ENCODE assay signal across 19 cellular contexts in the genomic region with DNA sequence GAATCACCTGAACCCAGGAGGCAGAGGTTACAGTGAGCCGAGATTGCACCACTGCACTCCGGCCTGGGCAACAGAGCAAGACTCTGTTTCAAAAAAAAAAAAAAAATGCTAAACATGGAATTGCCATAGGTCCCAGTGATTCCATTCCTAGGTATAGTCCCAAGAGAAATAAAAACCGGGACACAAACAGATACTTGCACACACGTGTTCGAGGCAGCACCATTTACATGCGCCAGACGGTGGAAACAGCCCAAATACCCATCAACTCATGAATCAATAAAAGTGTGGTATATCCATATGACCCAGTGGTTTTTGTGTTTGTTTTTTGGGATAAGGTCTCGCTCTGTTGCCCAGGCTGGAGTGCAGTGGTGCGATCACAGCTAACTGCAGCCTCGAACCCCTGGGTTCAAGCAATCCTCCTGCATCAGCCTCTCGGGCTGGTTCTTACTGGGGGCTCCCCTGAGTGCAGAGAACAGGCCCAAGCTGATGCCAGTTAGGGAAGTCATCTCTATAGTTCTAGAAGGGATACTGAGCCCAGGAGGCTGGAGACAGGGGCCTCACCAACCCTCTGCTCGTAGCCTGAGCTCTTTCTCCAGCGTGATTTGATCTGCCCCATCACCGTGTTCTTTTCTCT. TPM values are rescaled to one million over a fixed set of nuclear protein-coding genes. Genes with fewer than 3 reads are reported as not detected.
DNase-seq lines count a peak whose midpoint lies in the region; ATAC-seq and TF ChIP-seq lines count a peak whose summit lies in the region.
"Had no signal": no experiment of that assay in that cellular context is flagged by ENCODE, and none has a peak within 500 bp of the region (broad histone marks: within the 10 kb centered on the region; RNA-seq: fewer than 3 reads in every experiment).

No MANE protein-coding gene starts in this region.

- H2AK5ac ChIP-seq in IMR-90 (ENCODE audit: low read depth, low read length) (peak overlapping the region; percentile 50; the same call in 1 of the 2 replicates), mesenchymal stem cell (ENCODE audit: low read length, severe bottlenecking) (no peak overlapping the region)

- no peaks in the 10 kb centered on the region for H3K27me3 ChIP-seq in left ventricle myocardium inferior (ENCODE audit: low read depth)
- H3K27me3 ChIP-seq in IMR-90 (ENCODE audit: control insufficient read depth, insufficient read depth, low read length) = no peaks in the 10 kb centered on the region
- no peaks in the 10 kb centered on the region for H3K27me3 ChIP-seq in mesenchymal stem cell (ENCODE audit: control insufficient read depth in 1 of 2, insufficient read depth in 1 of 2, low read length in 2 of 2)
- no peaks in the 10 kb centered on the region for H3K27me3 ChIP-seq in suprapubic skin
- H3K27me3 ChIP-seq: BLaER1 treated with 17β-estradiol and CSF1 and Interleukin-3, amounts not matched to agents 10 nM and 100 nM; MG63; SJCRH30 had no signal

- peak overlapping the region; percentile 31; the same call in 1 of the 2 replicates for H4K91ac ChIP-seq in IMR-90 (ENCODE audit: insufficient read depth, low read depth, low read length)
- no peak overlapping the region for H4K91ac ChIP-seq in mesenchymal stem cell (ENCODE audit: low read length)

- 100% methylated on average over 3 of the region's 14 CpGs; no CpG with 5 or more reads in 1 of the 2 experiments for WGBS in IMR-90 (ENCODE audit: extremely low coverage in 2 of 2, insufficient read length in 1 of 2), 2 experiments
- WGBS in mesenchymal stem cell = 95% methylated on average over 11 of the region's 14 CpGs
- WGBS in suprapubic skin = 92% methylated on average over 14 of the region's 14 CpGs

- no peak overlapping the region for H2BK12ac ChIP-seq in mesenchymal stem cell (ENCODE audit: low read length in 2 of 2)

- peaks cover 5% of the 10 kb centered on the region; the same call in 1 of the 2 replicates for H3K9me1 ChIP-seq in IMR-90 (ENCODE audit: insufficient read depth, low read length)

- no peak for TF ChIP-seq EP300 in suprapubic skin (IDR thresholded peaks at IDR 0.05)

- no peak overlapping the region for H4K5ac ChIP-seq in IMR-90 (ENCODE audit: low read depth, low read length)

- H2BK15ac ChIP-seq in IMR-90 (ENCODE audit: low read depth, low read length) = no peak overlapping the region; the same call in 2 of the 3 replicates
- H2BK15ac ChIP-seq in mesenchymal stem cell (ENCODE audit: low read depth, poor library complexity, severe bottlenecking) = no peak overlapping the region

- H3K79me1 ChIP-seq in IMR-90 (ENCODE audit: low read depth in 1 of 2, low read length in 2 of 2) (peaks cover 0 to 2% of the 10 kb centered on the region in 2 experiments; a peak in 3 of 4 replicates), mesenchymal stem cell (replicated peaks; ENCODE audit: low read length, poor library complexity, severe bottlenecking) (no peaks in the 10 kb centered on the region)

- H3K4ac ChIP-seq in IMR-90 (ENCODE audit: low read depth, low read length) (peak overlapping the region; percentile 55; the same call in 1 of the 2 replicates), mesenchymal stem cell (ENCODE audit: low read depth in 1 of 2, low read length in 2 of 2) (no peak overlapping the region)

- no peak for TF ChIP-seq CTCF in left ventricle myocardium inferior (IDR thresholded peaks at IDR 0.05; ENCODE audit: borderline replicate concordance)
- no peak for TF ChIP-seq CTCF in IMR-90 (conservative IDR thresholded peaks at IDR 0.05; ENCODE audit: low read depth, low read length)
- TF ChIP-seq CTCF in suprapubic skin (IDR thresholded peaks at IDR 0.05) = no peak

- H3K4me3 ChIP-seq in left ventricle myocardium inferior = no peak overlapping the region
- H3K4me3 ChIP-seq in IMR-90 (ENCODE audit: insufficient read depth, low read depth, low read length) = no peak overlapping the region
- H3K4me3 ChIP-seq in mesenchymal stem cell (ENCODE audit: insufficient read depth in 1 of 2, low read depth in 1 of 2, low read length in 2 of 2) = no peak overlapping the region
- no peak overlapping the region for H3K4me3 ChIP-seq in suprapubic skin
- H3K4me3 ChIP-seq: BLaER1 treated with 17β-estradiol and CSF1 and Interleukin-3, amounts not matched to agents 10 nM and 100 nM; MG63; SJCRH30 had no signal

- H3K9me3 ChIP-seq in left ventricle myocardium inferior (replicated peaks) (no peaks in the 10 kb centered on the region), IMR-90 (ENCODE audit: control insufficient read depth, insufficient read depth, low read length) (no peaks in the 10 kb centered on the region), mesenchymal stem cell (ENCODE audit: control insufficient read depth, low read length) (no peaks in the 10 kb centered on the region), suprapubic skin (no peaks in the 10 kb centered on the region)
- H3K9me3 ChIP-seq: BLaER1 treated with 17β-estradiol and CSF1 and Interleukin-3, amounts not matched to agents 10 nM and 100 nM; MG63; SJCRH30 had no signal

- no peak overlapping the region for H4K8ac ChIP-seq in IMR-90 (ENCODE audit: low read depth in 2 of 2, low read length in 2 of 2)
- no peak overlapping the region for H4K8ac ChIP-seq in mesenchymal stem cell (ENCODE audit: low read length)

- H3K56ac ChIP-seq in IMR-90 (ENCODE audit: extremely low read depth, insufficient read depth, low read length) = no peak overlapping the region

- H3K4me1 ChIP-seq in left ventricle myocardium inferior (peaks cover 30% of the 10 kb centered on the region), IMR-90 (ENCODE audit: control insufficient read depth, insufficient read depth, low read length) (peaks cover 9% of the 10 kb centered on the region), mesenchymal stem cell (ENCODE audit: control insufficient read depth, insufficient read depth, low read depth, low read length) (peaks cover 20% of the 10 kb centered on the region), suprapubic skin (peaks cover 21% of the 10 kb centered on the region)

- H2AFZ ChIP-seq in IMR-90 (replicated peaks; ENCODE audit: low read length, poor library complexity) (no peak overlapping the region), mesenchymal stem cell (ENCODE audit: low read depth, low read length) (no peak overlapping the region)

- H2BK120ac ChIP-seq in IMR-90 (ENCODE audit: low read depth, low read length) = peak overlapping the region; percentile 48
- H2BK120ac ChIP-seq in mesenchymal stem cell (ENCODE audit: low read depth, low read length) = no peak overlapping the region

- H3K9ac ChIP-seq in IMR-90 (ENCODE audit: low read depth, low read length) (no peak overlapping the region), mesenchymal stem cell (ENCODE audit: low read length) (no peak overlapping the region)
- H3K9ac ChIP-seq: BLaER1 treated with 17β-estradiol and CSF1 and Interleukin-3, amounts not matched to agents 10 nM and 100 nM had no signal

- no peak for DNase-seq in left ventricle myocardium inferior
- DNase-seq in Right ventricle myocardium inferior (ENCODE audit: missing footprints) = no peak
- no peak for DNase-seq in IMR-90
- DNase-seq in mesenchymal stem cell = peak; percentile 58
- DNase-seq in activated CD4-positive, alpha-beta T cell treated with anti-CD3 and anti-CD28 coated beads, Interleukin-2, amount 50 U/mL, for 4 hours = no peak
- no peak for DNase-seq in NCI-H1048 (lab: John Stamatoyannopoulos, UW)
- DNase-seq in AG08396 (ENCODE audit: low spot score) = no peak
- DNase-seq in suprapubic skin (ENCODE audit: low spot score in 2 of 2) = no peak
- DNase-seq: 8988T; KG1; MG63; NCI-H2029; NCI-H446; NCI-H524 treated with DMSO at 0.1 percent for 48 hours; NCI-H82; NK-92 treated with Interleukin-12 subunit alpha and Interleukin-12 subunit beta, amount 100 ng/mL, for 24 hours; PC-3; SJCRH30 had no signal

- CTCF ChIA-PET in IMR-90 (lab: Yijun Ruan, JAX) = no interaction called here

- no peak overlapping the region for H2BK5ac ChIP-seq in IMR-90 (ENCODE audit: low read depth, low read length, poor library complexity, severe bottlenecking)
- no peak overlapping the region for H2BK5ac ChIP-seq in mesenchymal stem cell (ENCODE audit: low read depth, low read length, poor library complexity, severe bottlenecking)

- intact Hi-C loops in left ventricle myocardium inferior (cut with micrococcal nuclease) = no loop called here
- intact Hi-C loops in Right ventricle myocardium inferior (cut with DNase I) = no loop called here
- intact Hi-C loops in IMR-90 (cut with micrococcal nuclease) = no loop called here

- no peak overlapping the region for H2BK20ac ChIP-seq in IMR-90 (ENCODE audit: low read depth, low read length)

- POLR2A ChIA-PET in IMR-90 (lab: Charles Lee; ENCODE audit: unreplicated experiment) = no interaction called here

- H3K36me3 ChIP-seq in left ventricle myocardium inferior (peaks cover 8% of the 10 kb centered on the region), IMR-90 (ENCODE audit: control insufficient read depth, insufficient read depth, low read length) (no peaks in the 10 kb centered on the region), mesenchymal stem cell (ENCODE audit: control insufficient read depth in 1 of 2, insufficient read depth in 2 of 2, low read depth in 1 of 2, low read length in 2 of 2) (peaks cover 0 to 4% of the 10 kb centered on the region in 2 experiments), suprapubic skin (no peaks in the 10 kb centered on the region)
- H3K36me3 ChIP-seq: SJCRH30 had no signal

- peak; percentile 86 for TF ChIP-seq POLR2A in IMR-90 (IDR thresholded peaks at IDR 0.05; ENCODE audit: low read depth, low read length)
- TF ChIP-seq POLR2A in suprapubic skin (IDR thresholded peaks at IDR 0.05) = no peak

- H3K18ac ChIP-seq in IMR-90 (ENCODE audit: low read depth, low read length) = no peak overlapping the region
- no peak overlapping the region for H3K18ac ChIP-seq in mesenchymal stem cell (ENCODE audit: low read depth in 1 of 2, low read length in 2 of 2)

- BruUV-seq in IMR-90 (replicated peaks; lab: Mats Ljungman, UMichigan) = no TSS peak

- ATAC-seq in Right ventricle myocardium inferior (no peak), IMR-90 (ENCODE audit: low read depth) (no peak)
- ATAC-seq: PC-3 had no signal

- H3K23ac ChIP-seq in IMR-90 (ENCODE audit: low read depth, low read length) (no peak overlapping the region), mesenchymal stem cell (ENCODE audit: low read length in 2 of 2) (no peak overlapping the region)

- H3K14ac ChIP-seq in IMR-90 (replicated peaks; ENCODE audit: low read depth, low read length) (no peak overlapping the region), mesenchymal stem cell (ENCODE audit: low read length in 2 of 2) (no peak overlapping the region)

- dilution Hi-C loops in IMR-90 (cut with HindIII; ENCODE audit: low sequenced_read_pairs, unreplicated experiment) = no loop called here

- in situ Hi-C loops in IMR-90 (cut with MboI; ENCODE audit: low sequenced_read_pairs) = no loop called here

- H2AK9ac ChIP-seq in IMR-90 (replicated peaks; ENCODE audit: low read depth, low read length, poor library complexity) = no peak overlapping the region

- H3K4me2 ChIP-seq in IMR-90 (ENCODE audit: low read depth, low read length) = no peak overlapping the region
- no peak overlapping the region for H3K4me2 ChIP-seq in mesenchymal stem cell (ENCODE audit: low read length, poor library complexity, severe bottlenecking)

- H4K20me1 ChIP-seq in IMR-90 (ENCODE audit: insufficient read depth, low read length) = peaks cover 12% of the 10 kb centered on the region

- no peak for TF ChIP-seq RAD21 in IMR-90 (IDR thresholded peaks at IDR 0.05; ENCODE audit: low read length)

- H3K27ac ChIP-seq in left ventricle myocardium inferior (replicated peaks) (peak overlapping the region; percentile 12), IMR-90 (ENCODE audit: insufficient read depth, low read length) (no peak overlapping the region), mesenchymal stem cell (ENCODE audit: low read length, poor library complexity, severe bottlenecking) (no peak overlapping the region), suprapubic skin (no peak overlapping the region)
- H3K27ac ChIP-seq: SJCRH30 had no signal

RNA-seq across cellular contexts. Expression of gene KLF2, which starts 8.5 kb away (rescaled TPM):
- 65.2 TPM for total RNA-seq in left ventricle myocardium inferior
- total RNA-seq in Right ventricle myocardium inferior = 73.1 TPM
- total RNA-seq in IMR-90 (2012; rRNA removed) = 1.1 and 3.3 TPM in 2 replicates
- 34.4 and 38.9 TPM in 2 replicates for polyA plus RNA-seq in IMR-90 (2012; rRNA removed)
- polyA plus RNA-seq in IMR-90 (2012; cell fraction: cytosol; rRNA removed) = 49.1 and 78.5 TPM in 2 replicates
- polyA plus RNA-seq in IMR-90 (2012; cell fraction: nucleus; rRNA removed; ENCODE audit: low replicate concordance) = 129 and 171 TPM in 2 replicates
- polyA plus RNA-seq in mesenchymal stem cell (2013, experiment 1 of 2) = 39.9 TPM
- polyA plus RNA-seq in mesenchymal stem cell (2013, experiment 2 of 2) = 38.0 TPM
- total RNA-seq in suprapubic skin = 10 to 100 TPM; 27.0 to 41.1 (median 36.9) TPM
